Comparison of ENCODE assay signal across 15 cellular contexts in the genomic region with DNA sequence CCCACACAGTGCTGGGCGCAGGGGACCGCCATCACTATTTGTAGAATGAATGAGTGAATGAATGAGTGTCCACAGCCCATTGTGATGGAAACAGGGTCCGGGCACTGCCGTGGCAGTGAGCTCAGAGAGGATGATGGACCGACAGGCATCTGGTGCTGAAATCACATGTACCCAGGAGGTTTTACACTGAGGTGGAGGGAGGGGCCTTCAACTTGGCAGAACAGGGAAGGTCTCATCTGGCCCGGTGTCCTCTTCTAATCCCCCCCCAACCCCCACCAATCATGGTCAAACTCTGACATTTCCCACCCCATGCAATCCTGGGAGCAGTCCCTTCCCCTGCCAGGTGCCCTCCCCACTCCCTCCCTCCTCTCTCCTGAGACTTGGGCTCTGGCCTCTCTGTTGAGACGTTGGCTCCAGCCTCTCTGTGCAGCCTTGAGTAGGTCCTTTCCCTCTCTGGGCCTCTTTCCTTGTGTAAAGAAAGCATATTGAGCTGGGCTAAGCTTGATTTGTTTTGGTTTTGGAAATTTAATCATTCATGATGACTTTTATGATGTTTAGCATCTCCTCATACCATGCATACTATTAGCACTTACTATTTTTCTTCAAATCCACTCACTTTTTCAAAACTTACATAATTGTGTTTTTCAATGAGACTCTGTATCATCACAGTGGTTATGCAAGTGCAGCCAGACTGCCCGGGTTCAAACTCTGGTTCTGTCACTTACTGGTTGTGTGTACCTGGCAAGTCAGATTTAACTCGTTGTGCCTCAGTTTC. TPM values are rescaled to one million over a fixed set of nuclear protein-coding genes. Genes with fewer than 3 reads are reported as not detected.
"Had no signal": no experiment of that assay in that cellular context is flagged by ENCODE, and none has a peak within 500 bp of the region (broad histone marks: within the 10 kb centered on the region; RNA-seq: fewer than 3 reads in every experiment).

No MANE protein-coding gene starts in this region.

- DNase-seq: amygdala; cerebellar nuclear complex; foreskin melanocyte; heart left ventricle; left colon; natural killer cell; stimulated activated CD4-positive, alpha-beta T cell treated with anti-CD3 and anti-CD28 coated beads, Interleukin-4, amount 100 ng/mL, for 1 hour; stimulated activated naive CD8-positive, alpha-beta T cell treated with anti-CD3 and anti-CD28 coated beads, Interleukin-15, amount 100 ng/mL, for 72 hours; T-helper 2 cell had no signal

- H3K36me3 Mint-ChIP-seq: activated naive CD8-positive, alpha-beta T cell; brain; natural killer cell had no signal

- H3K27me3 ChIP-seq: heart left ventricle had no signal

- H3K27ac Mint-ChIP-seq: activated naive CD8-positive, alpha-beta T cell; activated T-helper 2 cell treated with anti-CD3 and anti-CD28 coated beads, Interferon-gamma antibody, Interleukin-2, Interleukin-4, amounts not matched to agents 10 μg/mL and 5 μg/mL and 100 μg/mL, durations not matched to agents 14 hours and 24 hours and 36 hours; natural killer cell; stimulated activated naive CD8-positive, alpha-beta T cell treated with anti-CD3 and anti-CD28 coated beads, Interleukin-15, amount 100 ng/mL, for 72 hours had no signal

- H3K4me3 Mint-ChIP-seq: activated naive CD8-positive, alpha-beta T cell; brain; natural killer cell; stimulated activated naive CD8-positive, alpha-beta T cell treated with anti-CD3 and anti-CD28 coated beads, Interleukin-15, amount 100 ng/mL, for 72 hours had no signal

- H3K9me3 ChIP-seq: heart left ventricle had no signal

- H3K4me1 Mint-ChIP-seq: natural killer cell; stimulated activated naive CD8-positive, alpha-beta T cell treated with anti-CD3 and anti-CD28 coated beads, Interleukin-15, amount 100 ng/mL, for 72 hours had no signal

- H3K4me3 ChIP-seq: heart left ventricle had no signal

- H3K9me3 Mint-ChIP-seq: natural killer cell had no signal

RNA-seq across cellular contexts. Expression of gene KIAA1755, which starts 10.8 kb away (rescaled TPM):
- total RNA-seq: activated T-helper 2 cell treated with anti-CD3 and anti-CD28 coated beads, Interferon-gamma antibody, Interleukin-2, Interleukin-4, amounts not matched to agents 10 μg/mL and 5 μg/mL and 100 μg/mL, durations not matched to agents 14 hours and 24 hours and 36 hours; dermis microvascular lymphatic vessel endothelial cell; lung microvascular endothelial cell; natural killer cell had no signal

RNA-seq across cellular contexts. Expression of gene BPI, which starts 54.2 kb away (rescaled TPM):
- total RNA-seq: activated T-helper 2 cell treated with anti-CD3 and anti-CD28 coated beads, Interferon-gamma antibody, Interleukin-2, Interleukin-4, amounts not matched to agents 10 μg/mL and 5 μg/mL and 100 μg/mL, durations not matched to agents 14 hours and 24 hours and 36 hours; dermis microvascular lymphatic vessel endothelial cell; left colon; lung microvascular endothelial cell; pulmonary artery endothelial cell had no signal
